1 cellular context compared by ENCODE assay signal in the genomic region with DNA sequence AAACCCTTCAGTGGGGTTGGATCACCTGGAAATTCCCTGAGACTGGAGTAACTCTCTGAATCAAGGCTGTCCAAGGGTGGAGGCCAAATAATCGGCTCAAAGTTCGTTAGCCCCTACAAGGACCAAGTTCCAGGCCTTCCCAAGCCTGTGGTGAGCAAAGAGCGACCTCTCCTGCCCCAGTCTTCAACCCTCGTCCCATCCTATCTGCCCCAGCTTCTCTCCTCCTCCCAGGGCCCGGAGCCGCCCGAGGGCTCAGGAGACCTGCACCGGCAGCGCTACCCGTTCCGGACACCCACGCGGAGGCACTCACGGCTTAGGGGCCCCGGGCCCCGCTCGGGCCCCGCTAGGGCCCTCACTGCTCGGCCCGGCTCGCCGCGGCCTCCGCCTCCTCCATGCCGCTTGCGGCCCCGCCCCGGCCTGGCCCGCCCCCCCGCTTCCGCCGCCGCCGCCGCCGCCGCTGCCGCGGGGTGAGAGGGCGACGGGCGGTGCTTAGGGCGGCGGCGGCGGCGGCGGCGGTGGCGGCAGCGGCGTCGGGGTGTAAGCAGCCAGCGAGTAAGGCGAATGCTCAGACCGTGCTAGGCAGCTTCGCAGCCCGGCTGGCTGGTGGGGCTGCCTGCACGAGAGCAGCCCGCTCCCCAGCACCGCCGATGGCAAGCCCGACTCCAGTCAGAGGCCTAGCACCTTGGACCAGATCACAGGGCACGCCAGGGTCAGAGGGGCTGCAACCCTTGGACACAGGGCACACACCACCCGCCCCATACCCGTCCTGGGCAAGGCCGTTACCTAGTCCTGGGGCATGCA.
TF ChIP-seq lines count a peak whose summit lies in the region.

A gene (minus strand): TSS at position 409 of the 801 bp plus-strand sequence. CDS start 613 bp downstream, outside the sequence.

TF ChIP-seq in GM23338, 12 proteins besides CTCF, POLR2A, EP300 and RAD21 (continued from another document):
- TF ChIP-seq, protein P1, sequence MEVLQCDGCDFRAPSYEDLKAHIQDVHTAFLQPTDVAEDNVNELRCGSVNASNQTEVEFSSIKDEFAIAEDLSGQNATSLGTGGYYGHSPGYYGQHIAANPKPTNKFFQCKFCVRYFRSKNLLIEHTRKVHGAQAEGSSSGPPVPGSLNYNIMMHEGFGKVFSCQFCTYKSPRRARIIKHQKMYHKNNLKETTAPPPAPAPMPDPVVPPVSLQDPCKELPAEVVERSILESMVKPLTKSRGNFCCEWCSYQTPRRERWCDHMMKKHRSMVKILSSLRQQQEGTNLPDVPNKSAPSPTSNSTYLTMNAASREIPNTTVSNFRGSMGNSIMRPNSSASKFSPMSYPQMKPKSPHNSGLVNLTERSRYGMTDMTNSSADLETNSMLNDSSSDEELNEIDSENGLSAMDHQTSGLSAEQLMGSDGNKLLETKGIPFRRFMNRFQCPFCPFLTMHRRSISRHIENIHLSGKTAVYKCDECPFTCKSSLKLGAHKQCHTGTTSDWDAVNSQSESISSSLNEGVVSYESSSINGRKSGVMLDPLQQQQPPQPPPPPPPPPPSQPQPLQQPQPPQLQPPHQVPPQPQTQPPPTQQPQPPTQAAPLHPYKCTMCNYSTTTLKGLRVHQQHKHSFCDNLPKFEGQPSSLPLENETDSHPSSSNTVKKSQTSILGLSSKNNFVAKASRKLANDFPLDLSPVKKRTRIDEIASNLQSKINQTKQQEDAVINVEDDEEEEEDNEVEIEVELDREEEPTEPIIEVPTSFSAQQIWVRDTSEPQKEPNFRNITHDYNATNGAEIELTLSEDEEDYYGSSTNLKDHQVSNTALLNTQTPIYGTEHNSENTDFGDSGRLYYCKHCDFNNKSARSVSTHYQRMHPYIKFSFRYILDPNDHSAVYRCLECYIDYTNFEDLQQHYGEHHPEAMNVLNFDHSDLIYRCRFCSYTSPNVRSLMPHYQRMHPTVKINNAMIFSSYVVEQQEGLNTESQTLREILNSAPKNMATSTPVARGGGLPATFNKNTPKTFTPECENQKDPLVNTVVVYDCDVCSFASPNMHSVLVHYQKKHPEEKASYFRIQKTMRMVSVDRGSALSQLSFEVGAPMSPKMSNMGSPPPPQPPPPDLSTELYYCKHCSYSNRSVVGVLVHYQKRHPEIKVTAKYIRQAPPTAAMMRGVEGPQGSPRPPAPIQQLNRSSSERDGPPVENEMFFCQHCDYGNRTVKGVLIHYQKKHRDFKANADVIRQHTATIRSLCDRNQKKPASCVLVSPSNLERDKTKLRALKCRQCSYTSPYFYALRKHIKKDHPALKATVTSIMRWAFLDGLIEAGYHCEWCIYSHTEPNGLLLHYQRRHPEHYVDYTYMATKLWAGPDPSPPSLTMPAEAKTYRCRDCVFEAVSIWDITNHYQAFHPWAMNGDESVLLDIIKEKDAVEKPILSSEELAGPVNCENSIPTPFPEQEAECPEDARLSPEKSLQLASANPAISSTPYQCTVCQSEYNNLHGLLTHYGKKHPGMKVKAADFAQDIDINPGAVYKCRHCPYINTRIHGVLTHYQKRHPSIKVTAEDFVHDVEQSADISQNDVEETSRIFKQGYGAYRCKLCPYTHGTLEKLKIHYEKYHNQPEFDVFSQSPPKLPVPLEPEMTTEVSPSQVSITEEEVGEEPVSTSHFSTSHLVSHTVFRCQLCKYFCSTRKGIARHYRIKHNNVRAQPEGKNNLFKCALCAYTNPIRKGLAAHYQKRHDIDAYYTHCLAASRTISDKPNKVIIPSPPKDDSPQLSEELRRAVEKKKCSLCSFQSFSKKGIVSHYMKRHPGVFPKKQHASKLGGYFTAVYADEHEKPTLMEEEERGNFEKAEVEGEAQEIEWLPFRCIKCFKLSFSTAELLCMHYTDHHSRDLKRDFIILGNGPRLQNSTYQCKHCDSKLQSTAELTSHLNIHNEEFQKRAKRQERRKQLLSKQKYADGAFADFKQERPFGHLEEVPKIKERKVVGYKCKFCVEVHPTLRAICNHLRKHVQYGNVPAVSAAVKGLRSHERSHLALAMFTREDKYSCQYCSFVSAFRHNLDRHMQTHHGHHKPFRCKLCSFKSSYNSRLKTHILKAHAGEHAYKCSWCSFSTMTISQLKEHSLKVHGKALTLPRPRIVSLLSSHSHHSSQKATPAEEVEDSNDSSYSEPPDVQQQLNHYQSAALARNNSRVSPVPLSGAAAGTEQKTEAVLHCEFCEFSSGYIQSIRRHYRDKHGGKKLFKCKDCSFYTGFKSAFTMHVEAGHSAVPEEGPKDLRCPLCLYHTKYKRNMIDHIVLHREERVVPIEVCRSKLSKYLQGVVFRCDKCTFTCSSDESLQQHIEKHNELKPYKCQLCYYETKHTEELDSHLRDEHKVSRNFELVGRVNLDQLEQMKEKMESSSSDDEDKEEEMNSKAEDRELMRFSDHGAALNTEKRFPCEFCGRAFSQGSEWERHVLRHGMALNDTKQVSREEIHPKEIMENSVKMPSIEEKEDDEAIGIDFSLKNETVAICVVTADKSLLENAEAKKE (CRISPR knock-in tag; IDR thresholded peaks at IDR 0.05), result no peak
- TF ChIP-seq, protein P2, sequence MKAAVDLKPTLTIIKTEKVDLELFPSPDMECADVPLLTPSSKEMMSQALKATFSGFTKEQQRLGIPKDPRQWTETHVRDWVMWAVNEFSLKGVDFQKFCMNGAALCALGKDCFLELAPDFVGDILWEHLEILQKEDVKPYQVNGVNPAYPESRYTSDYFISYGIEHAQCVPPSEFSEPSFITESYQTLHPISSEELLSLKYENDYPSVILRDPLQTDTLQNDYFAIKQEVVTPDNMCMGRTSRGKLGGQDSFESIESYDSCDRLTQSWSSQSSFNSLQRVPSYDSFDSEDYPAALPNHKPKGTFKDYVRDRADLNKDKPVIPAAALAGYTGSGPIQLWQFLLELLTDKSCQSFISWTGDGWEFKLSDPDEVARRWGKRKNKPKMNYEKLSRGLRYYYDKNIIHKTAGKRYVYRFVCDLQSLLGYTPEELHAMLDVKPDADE (IDR thresholded peaks at IDR 0.05), result no peak
- no peak for TF ChIP-seq ZNF331 (CRISPR knock-in tag; IDR thresholded peaks at IDR 0.05; ENCODE audit: low read depth)
